9 cellular contexts compared by ENCODE assay signal in the genomic region with DNA sequence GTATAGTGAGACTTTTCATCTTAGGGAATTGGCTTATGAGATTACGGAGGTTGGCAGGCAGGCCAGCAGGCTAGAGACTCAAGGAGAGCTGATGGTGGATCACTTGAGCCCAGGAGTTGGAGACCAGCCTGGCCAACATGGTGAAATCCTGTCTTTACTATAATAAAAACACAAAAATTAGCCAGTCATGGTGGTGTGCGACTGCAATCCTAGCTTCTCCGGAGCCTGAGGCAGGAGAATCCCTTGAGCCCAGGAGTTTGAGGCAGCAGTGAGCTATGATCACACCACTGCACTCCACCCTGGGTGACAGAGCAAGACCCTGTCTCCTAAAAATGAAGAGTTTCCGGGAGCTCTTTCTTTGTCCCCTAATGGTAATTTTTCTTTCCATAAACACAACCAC. TPM values are rescaled to one million over a fixed set of nuclear protein-coding genes. Genes with fewer than 3 reads are reported as not detected.
"Had no signal": no experiment of that assay in that cellular context is flagged by ENCODE, and none has a peak within 500 bp of the region (broad histone marks: within the 10 kb centered on the region; RNA-seq: fewer than 3 reads in every experiment).

No MANE protein-coding gene starts in this region.

RNA-seq across cellular contexts. Expression of gene CFC1, which starts 14.6 kb away (rescaled TPM):
- total RNA-seq: LHCN-M2, MCF 10A, NCI-H460, OCI-LY7, PC-9, Right ventricle myocardium superior, RPMI7951, SJSA1 had no signal
- polyA plus RNA-seq: SK-N-SH had no signal

RNA-seq across cellular contexts. Expression of gene POTEJ, which starts 26.5 kb away (rescaled TPM):
- total RNA-seq: LHCN-M2, MCF 10A, NCI-H460, PC-9, Right ventricle myocardium superior, RPMI7951, SJSA1 had no signal
- polyA plus RNA-seq: SK-N-SH had no signal
